26 cellular contexts compared by ENCODE assay signal in genomic region chr3:104536715-104537114, GRCh38.
DNase-seq lines count a peak whose midpoint lies in the region; ATAC-seq lines count a peak whose summit lies in the region.
"Had no signal": no experiment of that assay in that cellular context is flagged by ENCODE, and none has a peak within 500 bp of the region (broad histone marks: within the 10 kb centered on the region; RNA-seq: fewer than 3 reads in every experiment).

No MANE protein-coding gene starts in this region.

- ATAC-seq in GM18907 (IDR thresholded peaks at IDR 0.05; ENCODE audit: unreplicated experiment) (peak; percentile 85), GM21786 (IDR thresholded peaks at IDR 0.05; ENCODE audit: unreplicated experiment) (peak; percentile 65), HG03565 (IDR thresholded peaks at IDR 0.05; ENCODE audit: unreplicated experiment) (peak; percentile 56), HG03521 (IDR thresholded peaks at IDR 0.05; ENCODE audit: unreplicated experiment) (no peak), HG02759 (IDR thresholded peaks at IDR 0.05; ENCODE audit: unreplicated experiment) (no peak), GM19351 (IDR thresholded peaks at IDR 0.05; ENCODE audit: unreplicated experiment) (no peak)
- ATAC-seq: activated CD4-positive, alpha-beta T cell treated with anti-CD3 and anti-CD28 coated beads for 36 hours; activated CD8-positive, alpha-beta T cell treated with anti-CD3 and anti-CD28 coated beads for 36 hours; left colon had no signal

- DNase-seq in KBM-7: no peak
- DNase-seq: activated CD4-positive, alpha-beta T cell treated with anti-CD3 and anti-CD28 coated beads for 36 hours; activated CD8-positive, alpha-beta T cell treated with anti-CD3 and anti-CD28 coated beads for 36 hours; activated naive CD4-positive, alpha-beta T cell treated with anti-CD3 and anti-CD28 coated beads for 36 hours; adrenal gland; central memory CD4-positive, alpha-beta T cell; DMS53; erythroblast; HFFc6; immature natural killer cell; left colon; NCI-H146; NCI-H2107; NCI-H446 treated with DMSO at 0.1 percent for 48 hours; NCI-H774; ovary; spleen; stimulated activated CD4-positive, alpha-beta T cell treated with anti-CD3 and anti-CD28 coated beads, Interleukin-2, amount 100 ng/mL, for 24 hours; stimulated activated CD8-positive, alpha-beta memory T cell treated with anti-CD3 and anti-CD28 coated beads, Interleukin-4, amount 100 ng/mL, for 48 hours; tibial artery had no signal

- in situ Hi-C loops in KBM-7 (cut with MboI; ENCODE audit: low pct_unique_long_range_greater_than_20kb, low sequenced_read_pairs): no loop called here

Comparison
In these comparisons a context has a peak if more than half of its experiments do, and no peak if none do; other contexts are left out.
1. ATAC-seq: peak in GM18907 (single experiment), GM21786 (single experiment) and HG03565 (single experiment); none in HG03521 (single experiment), HG02759 (single experiment) and GM19351 (single experiment).